ENCODE assay signal across 8 cellular contexts in the genomic region with DNA sequence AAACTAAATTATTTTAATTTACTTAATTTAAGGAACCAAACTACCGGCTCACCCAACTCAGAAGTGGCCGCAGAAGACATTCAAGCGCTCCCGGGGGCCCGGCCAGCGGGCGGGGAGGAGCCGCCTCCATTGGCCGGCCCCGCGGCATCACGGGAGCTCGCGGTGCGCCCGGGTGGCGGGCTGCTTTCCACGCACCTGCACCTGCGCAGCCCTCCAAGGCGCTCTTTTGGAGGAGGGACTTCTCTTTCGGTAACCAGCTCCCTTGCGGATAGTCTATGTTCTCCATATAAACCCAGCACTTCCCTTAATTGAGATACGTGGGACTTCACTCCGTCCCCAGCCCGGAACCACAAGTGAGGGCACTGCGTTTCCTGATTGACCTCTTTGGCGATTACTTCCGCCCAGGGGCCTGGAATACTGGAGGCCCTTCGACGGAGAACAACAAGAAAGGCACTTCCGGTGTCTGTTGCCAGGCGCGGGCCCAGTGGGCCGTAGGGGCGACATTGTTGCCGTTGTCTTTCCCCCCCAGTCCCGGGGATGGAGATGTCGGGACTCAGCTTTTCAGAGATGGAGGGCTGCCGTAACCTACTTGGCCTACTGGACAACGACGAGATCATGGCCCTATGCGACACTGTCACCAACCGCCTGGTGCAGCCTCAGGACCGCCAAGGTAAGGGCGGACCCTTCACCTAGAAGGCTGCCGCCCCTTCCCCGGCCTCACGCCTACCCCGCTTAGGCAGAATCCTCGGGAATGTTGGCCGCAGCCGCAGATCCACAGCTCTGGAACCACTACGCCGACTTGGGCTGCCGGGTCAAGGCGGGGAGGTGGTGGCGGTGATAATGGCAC. TPM values are rescaled to one million over a fixed set of nuclear protein-coding genes. Genes with fewer than 3 reads are reported as not detected.
A peak's percentile ranks its signal among the peaks of the same experiment; 100 is the strongest.
DNase-seq lines count a peak whose midpoint lies in the region; ATAC-seq lines count a peak whose summit lies in the region.

Gene C3orf38, plus strand, starts transcription at position 444 of the 847 bp plus-strand sequence. Its CDS starts 94 bp downstream, at position 538.

- H3K9ac ChIP-seq in BLaER1 = peak within 1 kb of the TSS; percentile 91

- H3K4me2 ChIP-seq in BLaER1 = peak within 1 kb of the TSS; percentile 73

- H3K4me3 Mint-ChIP-seq in activated CD4-positive, alpha-beta T cell treated with anti-CD3 and anti-CD28 coated beads, Interleukin-2, amount 10 ng/mL, durations not matched to agents 24 days and 14 days = peak within 1 kb of the TSS; percentile 96

- ATAC-seq in GM19324 (IDR thresholded peaks at IDR 0.05; ENCODE audit: low FRiP score, unreplicated experiment) (peak; percentile 90), HG03460 (IDR thresholded peaks at IDR 0.05; ENCODE audit: unreplicated experiment) (peak; percentile 80)

- DNase-seq in NCI-H524 treated with DMSO at 0.1 percent for 48 hours (lab: John Stamatoyannopoulos, UW) = peak; percentile 72
- DNase-seq in activated CD4-positive, alpha-beta T cell treated with anti-CD3 and anti-CD28 coated beads, Interleukin-2, amount 10 ng/mL, durations not matched to agents 24 days and 14 days = peak; percentile 95
- DNase-seq in cortex of kidney (lab: John Stamatoyannopoulos, UW) = peak; percentile 13
- peak; percentile 97 for DNase-seq in left kidney (ENCODE audit: low read depth, low spot score)
- DNase-seq in stimulated activated CD4-positive, alpha-beta T cell treated with anti-CD3 and anti-CD28 coated beads, Interleukin-1b, Interleukin-23, amount 100 ng/mL, for 48 hours = peak; percentile 85

- H3K27me3 Mint-ChIP-seq in activated CD4-positive, alpha-beta T cell treated with anti-CD3 and anti-CD28 coated beads, Interleukin-2, amount 10 ng/mL, durations not matched to agents 24 days and 14 days = no peaks in the 10 kb centered on the region

- peaks cover 12% of the 10 kb centered on the region for H3K36me3 Mint-ChIP-seq in activated CD4-positive, alpha-beta T cell treated with anti-CD3 and anti-CD28 coated beads, Interleukin-2, amount 10 ng/mL, durations not matched to agents 24 days and 14 days (ENCODE audit: low read depth)

- H3K27ac Mint-ChIP-seq in activated CD4-positive, alpha-beta T cell treated with anti-CD3 and anti-CD28 coated beads, Interleukin-2, amount 10 ng/mL, durations not matched to agents 24 days and 14 days = peak within 1 kb of the TSS; percentile 99

- H3K4me1 Mint-ChIP-seq in activated CD4-positive, alpha-beta T cell treated with anti-CD3 and anti-CD28 coated beads, Interleukin-2, amount 10 ng/mL, durations not matched to agents 24 days and 14 days = peaks cover 39% of the 10 kb centered on the region

- no peaks in the 10 kb centered on the region for H3K27me3 ChIP-seq in BLaER1

- intact Hi-C loops in activated CD4-positive, alpha-beta T cell treated with anti-CD3 and anti-CD28 coated beads, Interleukin-2, amount 10 ng/mL, durations not matched to agents 24 days and 14 days (cut with micrococcal nuclease) = loop anchor here (1.0 to 10.0 kb wide), 3 partner anchors 15 to 925 kb away; partner anchors contain the start of genes CGGBP1, CHMP2B and ZNF654

- peaks cover 30% of the 10 kb centered on the region for H4K20me1 ChIP-seq in BLaER1

- no peaks in the 10 kb centered on the region for H3K9me3 Mint-ChIP-seq in activated CD4-positive, alpha-beta T cell treated with anti-CD3 and anti-CD28 coated beads, Interleukin-2, amount 10 ng/mL, durations not matched to agents 24 days and 14 days

- peak within 1 kb of the TSS; percentile 91 for H3K27ac ChIP-seq in BLaER1

- H3K36me3 ChIP-seq in BLaER1 = peaks cover 18% of the 10 kb centered on the region

- H3K9me3 ChIP-seq in BLaER1 = no peaks in the 10 kb centered on the region

- H3K4me1 ChIP-seq in BLaER1 = peaks cover 34% of the 10 kb centered on the region

- H3K4me3 ChIP-seq in BLaER1 = peak within 1 kb of the TSS; percentile 88

RNA-seq across cellular contexts. Expression of gene C3orf38, which starts in this region (rescaled TPM):
- 19.9 and 24.1 TPM in 2 replicates for total RNA-seq in activated CD4-positive, alpha-beta T cell treated with anti-CD3 and anti-CD28 coated beads, Interleukin-2, amount 10 ng/mL, durations not matched to agents 24 days and 14 days

Comparison
In these comparisons a context has a peak if more than half of its experiments do, and no peak if none do; other contexts are left out.
1. Peak in every context shown above with its lines: DNase-seq, ATAC-seq, H3K4me3 ChIP-seq and H3K27ac ChIP-seq.
2. DNase-seq: peak in every context shown above with its lines; median percentile 97 in left kidney; 95 in activated CD4-positive, alpha-beta T cell treated with anti-CD3 and anti-CD28 coated beads, Interleukin-2, amount 10 ng/mL, durations not matched to agents 24 days and 14 days; 85 in stimulated activated CD4-positive, alpha-beta T cell treated with anti-CD3 and anti-CD28 coated beads, Interleukin-1b, Interleukin-23, amount 100 ng/mL, for 48 hours; 72 in NCI-H524 treated with DMSO at 0.1 percent for 48 hours; 13 in cortex of kidney.